ENCODE assay signal across 19 cellular contexts in genomic region chr19:7263066-7263465, GRCh38. TPM values are rescaled to one million over a fixed set of nuclear protein-coding genes. Genes with fewer than 3 reads are reported as not detected.
A peak's percentile ranks its signal among the peaks of the same experiment; 100 is the strongest.
DNase-seq lines count a peak whose midpoint lies in the region; ATAC-seq and TF ChIP-seq lines count a peak whose summit lies in the region.
"Had no signal": no experiment of that assay in that cellular context is flagged by ENCODE, and none has a peak within 500 bp of the region (broad histone marks: within the 10 kb centered on the region; RNA-seq: fewer than 3 reads in every experiment).

No MANE protein-coding gene starts in this region.

- H4K20me1 ChIP-seq in BLaER1, result peaks cover 100% of the 10 kb centered on the region

- TF ChIP-seq EP300 in sigmoid colon (IDR thresholded peaks at IDR 0.05), result no peak

- no peak for TF ChIP-seq POLR2A in body of pancreas (IDR thresholded peaks at IDR 0.05)
- no peak for TF ChIP-seq POLR2A in sigmoid colon (IDR thresholded peaks at IDR 0.05)
- TF ChIP-seq POLR2A in erythroblast (IDR thresholded peaks at IDR 0.05; ENCODE audit: low read length), result no peak

- H3K27ac ChIP-seq in BLaER1, result peak overlapping the region; percentile 59
- peak overlapping the region in 3 of 4 donors; percentile 17 to 79 (median 36) for H3K27ac ChIP-seq in body of pancreas
- peak overlapping the region; percentile 68 for H3K27ac ChIP-seq in layer of hippocampus (ENCODE audit: low read depth, low read length)
- H3K27ac ChIP-seq in sigmoid colon, result peak overlapping the region; percentile 53 to 86 (median 74)
- H3K27ac ChIP-seq in SJCRH30, result no peak overlapping the region
- H3K27ac ChIP-seq: 22Rv1, GM23248 had no signal

- 79 to 96% methylated on average over 3 of the region's 3 CpGs for WGBS in body of pancreas, 2 donors
- 92 to 93% methylated on average over 3 of the region's 3 CpGs for WGBS in sigmoid colon, 2 donors

- H3K4me1 ChIP-seq in BLaER1 (peaks cover 75% of the 10 kb centered on the region), body of pancreas (peaks cover 87% of the 10 kb centered on the region), sigmoid colon (peaks cover 0 to 69% (median 60%) of the 10 kb centered on the region in 4 donors), SJCRH30 (no peaks in the 10 kb centered on the region; the same call in 1 of the 2 replicates)

- H3K27me3 ChIP-seq in BLaER1, result no peaks in the 10 kb centered on the region
- no peaks in the 10 kb centered on the region for H3K27me3 ChIP-seq in body of pancreas
- H3K27me3 ChIP-seq in layer of hippocampus (ENCODE audit: control insufficient read depth, insufficient read depth, low read length), result no peaks in the 10 kb centered on the region
- H3K27me3 ChIP-seq in sigmoid colon, result no peaks in the 10 kb centered on the region
- H3K27me3 ChIP-seq in SJCRH30, result no peaks in the 10 kb centered on the region

- ATAC-seq in body of pancreas, result no peak
- ATAC-seq in esophagus mucosa, result no peak
- no peak for ATAC-seq in GM18870 (IDR thresholded peaks at IDR 0.05; ENCODE audit: unreplicated experiment)
- ATAC-seq: HCT116, K562 had no signal

- intact Hi-C loops in body of pancreas (cut with DNase I) (no loop called here), sigmoid colon (cut with DNase I) (loop anchor here (5.0 kb wide), 1 partner anchor 36 kb away; no protein-coding TSS in a partner anchor)

- no peak overlapping the region for H3K4me3 ChIP-seq in BLaER1
- H3K4me3 ChIP-seq in body of pancreas, result no peak overlapping the region
- no peak overlapping the region for H3K4me3 ChIP-seq in sigmoid colon
- H3K4me3 ChIP-seq in SJCRH30, result no peak overlapping the region
- H3K4me3 ChIP-seq: GM23248, K562 had no signal

- H3K4me2 ChIP-seq in BLaER1, result peak overlapping the region; percentile 56

- no peak for TF ChIP-seq CTCF in body of pancreas (IDR thresholded peaks at IDR 0.05)
- TF ChIP-seq CTCF in sigmoid colon (IDR thresholded peaks at IDR 0.05), result no peak

- H3K9ac ChIP-seq in BLaER1, result 0 out of 2 replicates have a peak overlapping the region, but pooled peaks have one; percentile 13
- H3K9ac ChIP-seq: GM23248 had no signal

- no peak for DNase-seq in body of pancreas
- DNase-seq in sigmoid colon, result no peak
- no peak for DNase-seq in SJCRH30
- no peak for DNase-seq in erythroblast (lab: John Stamatoyannopoulos, UW)
- DNase-seq: AML-193, DMS79 treated with DMSO at 0.1 percent for 48 hours, GM23248, NCI-H1105 treated with DMSO at 0.1 percent for 48 hours, NCI-H1694 treated with DMSO at 0.1 percent for 48 hours, NCI-H510A treated with DMSO at 0.1 percent for 48 hours, NCI-H82, SHP77 treated with DMSO at 0.1 percent for 48 hours had no signal

- H3K9me3 ChIP-seq in BLaER1 (peaks cover 16% of the 10 kb centered on the region), body of pancreas (no peaks in the 10 kb centered on the region), sigmoid colon (no peaks in the 10 kb centered on the region), SJCRH30 (replicated peaks) (no peaks in the 10 kb centered on the region)

- H3K36me3 ChIP-seq in BLaER1, result peaks cover 100% of the 10 kb centered on the region
- H3K36me3 ChIP-seq in body of pancreas (replicated peaks in 1 of 2; ENCODE audit: insufficient read depth in 1 of 2, low read depth in 2 of 2), result peaks cover 0 to 12% of the 10 kb centered on the region in 2 donors
- peaks cover 6 to 16% (median 10%) of the 10 kb centered on the region in 4 donors for H3K36me3 ChIP-seq in sigmoid colon
- peaks cover 5% of the 10 kb centered on the region; the same call in 1 of the 2 replicates for H3K36me3 ChIP-seq in SJCRH30

RNA-seq across cellular contexts. Expression of gene INSR, which starts 31.1 kb away (rescaled TPM):
- total RNA-seq in body of pancreas, result 100 to 1,000 TPM; 243 to 284 TPM
- 10 to 100 TPM; 67.1 to 83.1 (median 80.6) TPM for total RNA-seq in sigmoid colon
- 10 to 100 TPM in 1 of 3 donors, 1 to 10 TPM in 2; 3.0 to 18.8 (median 3.2) TPM for polyA plus RNA-seq in sigmoid colon
- total RNA-seq in esophagus mucosa, result 6.9 TPM
- total RNA-seq in SJCRH30 (2014; rRNA removed; shearing (Covaris generic)), result 12.9 and 14.3 TPM in 2 replicates
